Comparison of ENCODE assay signal across 13 cellular contexts in genomic region chr7:48139461-48139860, GRCh38. TPM values are rescaled to one million over a fixed set of nuclear protein-coding genes. Genes with fewer than 3 reads are reported as not detected.
DNase-seq lines count a peak whose midpoint lies in the region; ATAC-seq and TF ChIP-seq lines count a peak whose summit lies in the region.
"Had no signal": no experiment of that assay in that cellular context is flagged by ENCODE, and none has a peak within 500 bp of the region (broad histone marks: within the 10 kb centered on the region; RNA-seq: fewer than 3 reads in every experiment).

No MANE protein-coding gene starts in this region.

- H3K23ac ChIP-seq in IMR-90 (ENCODE audit: low read depth, low read length), result no peak overlapping the region

- H2BK20ac ChIP-seq in IMR-90 (ENCODE audit: low read depth, low read length), result no peak overlapping the region

- H3K9ac ChIP-seq in IMR-90 (ENCODE audit: low read depth, low read length) (no peak overlapping the region), liver (ENCODE audit: low read depth in 1 of 2, low read length in 2 of 2) (no peak overlapping the region)

- H2AK9ac ChIP-seq in IMR-90 (replicated peaks; ENCODE audit: low read depth, low read length, poor library complexity), result no peak overlapping the region

- H3K4me1 ChIP-seq in IMR-90 (ENCODE audit: control insufficient read depth, insufficient read depth, low read length) (peaks cover 3% of the 10 kb centered on the region; the same call in 1 of the 2 replicates), liver (ENCODE audit: control insufficient read depth in 4 of 4, insufficient read depth in 4 of 4, low read length in 3 of 4) (peaks cover 17 to 38% (median 31%) of the 10 kb centered on the region in 4 donors)

- H3K27ac ChIP-seq in C4-2B (no peak overlapping the region), IMR-90 (ENCODE audit: insufficient read depth, low read length) (no peak overlapping the region), liver (ENCODE audit: low read depth in 1 of 2, low read length in 2 of 2) (peak overlapping the region; percentile 70 to 75)
- H3K27ac ChIP-seq: dorsolateral prefrontal cortex had no signal

- H3K9me3 ChIP-seq in IMR-90 (ENCODE audit: control insufficient read depth, insufficient read depth, low read length), result no peaks in the 10 kb centered on the region
- no peaks in the 10 kb centered on the region for H3K9me3 ChIP-seq in liver (ENCODE audit: control insufficient read depth in 4 of 4, low read length in 3 of 4)

- no peak overlapping the region for H3K18ac ChIP-seq in IMR-90 (ENCODE audit: low read depth, low read length)

- TF ChIP-seq POLR2A in IMR-90 (IDR thresholded peaks at IDR 0.05; ENCODE audit: low read depth, low read length), result no peak

- BruUV-seq in IMR-90 (replicated peaks; lab: Mats Ljungman, UMichigan), result no TSS peak

- H3K56ac ChIP-seq in IMR-90 (ENCODE audit: extremely low read depth, insufficient read depth, low read length), result no peak overlapping the region

- in situ Hi-C loops in IMR-90 (cut with MboI; ENCODE audit: low sequenced_read_pairs), result no loop called here
- in situ Hi-C loops in astrocyte of the spinal cord (cut with HindIII; ENCODE audit: low sequenced_read_pairs), result no loop called here

- H2BK120ac ChIP-seq in IMR-90 (ENCODE audit: low read depth, low read length), result no peak overlapping the region; the same call in 1 of the 2 replicates

- CTCF ChIA-PET in IMR-90 (lab: Yijun Ruan, JAX), result interaction anchor here (0.6 kb wide), 4 partner anchors 11 to 1262 kb away, joined by 3 to 6 read pairs (median 4); no protein-coding TSS in a partner anchor

- dilution Hi-C loops in IMR-90 (cut with HindIII; ENCODE audit: low sequenced_read_pairs, unreplicated experiment), result no loop called here

- no peak overlapping the region for H4K91ac ChIP-seq in IMR-90 (ENCODE audit: insufficient read depth, low read depth, low read length)

- peak; percentile 31 for TF ChIP-seq CTCF in C4-2B (conservative IDR thresholded peaks at IDR 0.05)
- peak; percentile 46 for TF ChIP-seq CTCF in IMR-90 (conservative IDR thresholded peaks at IDR 0.05; ENCODE audit: low read depth, low read length)
- TF ChIP-seq CTCF in astrocyte of the spinal cord (IDR thresholded peaks at IDR 0.05; ENCODE audit: low read depth, low read length), result peak; percentile 33
- TF ChIP-seq CTCF in liver (IDR thresholded peaks at IDR 0.05; ENCODE audit: low read depth, low read length, missing input control), result peak; percentile 43
- TF ChIP-seq CTCF in GM20000 (IDR thresholded peaks at IDR 0.05; ENCODE audit: extremely low read depth, missing control alignments), result no peak

- H3K36me3 ChIP-seq in IMR-90 (ENCODE audit: control insufficient read depth, insufficient read depth, low read length) (no peaks in the 10 kb centered on the region), liver (ENCODE audit: control insufficient read depth in 4 of 4, insufficient read depth in 3 of 4, low read depth in 1 of 4, low read length in 3 of 4) (no peaks in the 10 kb centered on the region)

- ATAC-seq in IMR-90 (ENCODE audit: low read depth) (no peak), HG02973 (IDR thresholded peaks at IDR 0.05; ENCODE audit: unreplicated experiment) (no peak)
- ATAC-seq in activated CD4-positive, CD25-positive, alpha-beta regulatory T cell treated with anti-CD3 and anti-CD28 coated beads, Interleukin-2, amount 50 U/mL, for 24 hours, result no peak

- H2BK15ac ChIP-seq in IMR-90 (ENCODE audit: low read depth, low read length), result no peak overlapping the region

- H3K9me1 ChIP-seq in IMR-90 (ENCODE audit: insufficient read depth, low read length), result no peaks in the 10 kb centered on the region; the same call in 1 of the 2 replicates

- POLR2A ChIA-PET in IMR-90 (lab: Charles Lee; ENCODE audit: unreplicated experiment), result interaction anchor here (0.6 kb wide), 2 partner anchors 9 to 332 kb away, joined by 4 to 5 read pairs; no protein-coding TSS in a partner anchor

- H2AFZ ChIP-seq in IMR-90 (replicated peaks; ENCODE audit: low read length, poor library complexity), result no peak overlapping the region

- H3K27me3 ChIP-seq in IMR-90 (ENCODE audit: control insufficient read depth, insufficient read depth, low read length), result no peaks in the 10 kb centered on the region; the same call in 1 of the 2 replicates
- no peaks in the 10 kb centered on the region for H3K27me3 ChIP-seq in liver (ENCODE audit: control insufficient read depth in 4 of 4, insufficient read depth in 4 of 4, low read length in 3 of 4)

- no peak overlapping the region for H4K5ac ChIP-seq in IMR-90 (ENCODE audit: low read depth, low read length)

- no CpG with 5 or more reads among the region's 3 CpGs for WGBS in IMR-90 (ENCODE audit: extremely low coverage in 2 of 2, insufficient read length in 1 of 2), 2 experiments
- 55% methylated on average over 3 of the region's 3 CpGs for WGBS in liver

- intact Hi-C loops in IMR-90 (cut with micrococcal nuclease), result no loop called here

- no peak overlapping the region for H3K4ac ChIP-seq in IMR-90 (ENCODE audit: low read depth, low read length)

- H3K14ac ChIP-seq in IMR-90 (replicated peaks; ENCODE audit: low read depth, low read length), result no peak overlapping the region

- H4K8ac ChIP-seq in IMR-90 (ENCODE audit: low read depth in 2 of 2, low read length in 2 of 2), result no peak overlapping the region

- TF ChIP-seq RAD21 in IMR-90 (IDR thresholded peaks at IDR 0.05; ENCODE audit: low read length) (peak; percentile 46), liver (IDR thresholded peaks at IDR 0.05) (peak; percentile 76 to 82)

- H3K79me1 ChIP-seq in IMR-90 (ENCODE audit: low read depth in 1 of 2, low read length in 2 of 2), result no peaks in the 10 kb centered on the region

- H4K20me1 ChIP-seq in IMR-90 (ENCODE audit: insufficient read depth, low read length), result no peaks in the 10 kb centered on the region

- no peak overlapping the region for H2AK5ac ChIP-seq in IMR-90 (ENCODE audit: low read depth, low read length)

- H3K4me3 ChIP-seq in IMR-90 (ENCODE audit: insufficient read depth, low read depth, low read length) (no peak overlapping the region), astrocyte of the spinal cord (ENCODE audit: low read depth, low read length) (no peak overlapping the region), liver (ENCODE audit: low read depth in 1 of 3, low read length in 3 of 3) (peak overlapping the region in 1 of 3 donors; percentile 9)
- H3K4me3 ChIP-seq: dorsolateral prefrontal cortex had no signal

- DNase-seq in IMR-90 (peak; percentile 28), astrocyte of the spinal cord (ENCODE audit: low read depth, low spot score) (no peak), GM20000 (ENCODE audit: low spot score) (no peak)
- DNase-seq in central memory CD4-positive, alpha-beta T cell, result no peak
- DNase-seq: dorsolateral prefrontal cortex; GF-D8; NCI-H1105 treated with DMSO at 0.1 percent for 48 hours; retina; stimulated activated CD8-positive, alpha-beta memory T cell treated with anti-CD3 and anti-CD28 coated beads, Interleukin-4, amount 100 ng/mL, for 48 hours had no signal

- H2BK5ac ChIP-seq in IMR-90 (ENCODE audit: low read depth, low read length, poor library complexity, severe bottlenecking), result no peak overlapping the region

- H3K4me2 ChIP-seq in IMR-90 (ENCODE audit: low read depth, low read length), result no peak overlapping the region

TF ChIP-seq in IMR-90, 13 proteins besides CTCF, POLR2A, EP300 and RAD21:
- TF ChIP-seq SMC3 (IDR thresholded peaks at IDR 0.05; ENCODE audit: low read depth, low read length) (peak; percentile 30), RFX5 (IDR thresholded peaks at IDR 0.05; ENCODE audit: low read depth, low read length) (no peak), BHLHE40 (IDR thresholded peaks at IDR 0.05; ENCODE audit: low read depth, low read length) (no peak), CEBPB (IDR thresholded peaks at IDR 0.05; ENCODE audit: low read depth, low read length) (no peak)

TF ChIP-seq in liver, 16 proteins besides CTCF, POLR2A, EP300 and RAD21 (continues in another document):
- no peak for TF ChIP-seq REST (IDR thresholded peaks at IDR 0.05)
- TF ChIP-seq RXRA (IDR thresholded peaks at IDR 0.05), result no peak
- TF ChIP-seq EGR1 (IDR thresholded peaks at IDR 0.05; ENCODE audit: low read depth in 2 of 2), result no peak
- no peak for TF ChIP-seq MAX (IDR thresholded peaks at IDR 0.05)
- peak; percentile 11 for TF ChIP-seq YY1 (IDR thresholded peaks at IDR 0.05)

RNA-seq across cellular contexts. Expression of gene ABCA13, which starts 31.8 kb away (rescaled TPM):
- under 0.01 TPM in 2 replicates for total RNA-seq in IMR-90 (2012; rRNA removed)
- 0.04 and 0.07 TPM in 2 replicates for polyA plus RNA-seq in IMR-90 (2012; rRNA removed)
- polyA plus RNA-seq in IMR-90 (2012; cell fraction: cytosol; rRNA removed), result 0.01 and 0.02 TPM in 2 replicates
- polyA plus RNA-seq in IMR-90 (2012; cell fraction: nucleus; rRNA removed; ENCODE audit: low replicate concordance), result 0.01 and 0.06 TPM in 2 replicates
- 1 to 10 TPM; 1.0 TPM for total RNA-seq in liver
- polyA plus RNA-seq in liver, result under 1 TPM; 0.22 to 0.32 TPM

RNA-seq across cellular contexts. Expression of gene UPP1, which starts 50.4 kb away (rescaled TPM):
- total RNA-seq in IMR-90 (2012; rRNA removed) (3.9 and 4.2 TPM in 2 replicates), liver (1 to 10 TPM; 3.1 to 8.2 TPM)
- polyA plus RNA-seq in IMR-90 (2012; rRNA removed) (14.5 and 17.0 TPM in 2 replicates), liver (10 to 100 TPM; 10.1 to 18.8 TPM)
- polyA plus RNA-seq in IMR-90 (2012; cell fraction: cytosol; rRNA removed), result 13.7 and 14.6 TPM in 2 replicates
- polyA plus RNA-seq in IMR-90 (2012; cell fraction: nucleus; rRNA removed; ENCODE audit: low replicate concordance), result 47.9 and 58.8 TPM in 2 replicates

Comparison
In these comparisons a context has a peak if more than half of its experiments do, and no peak if none do; other contexts are left out.
1. H3K27ac ChIP-seq: peak in liver (2 of 2); none in C4-2B (single experiment) and IMR-90 (single experiment).